Comparison of ENCODE assay signal across 11 cellular contexts in genomic region chr9:131419029-131419614, GRCh38. TPM values are rescaled to one million over a fixed set of nuclear protein-coding genes. Genes with fewer than 3 reads are reported as not detected.
DNase-seq lines count a peak whose midpoint lies in the region; ATAC-seq and TF ChIP-seq lines count a peak whose summit lies in the region.
"Had no signal": no experiment of that assay in that cellular context is flagged by ENCODE, and none has a peak within 500 bp of the region (broad histone marks: within the 10 kb centered on the region; RNA-seq: fewer than 3 reads in every experiment).

No MANE protein-coding gene starts in this region.

- CTCF ChIA-PET in activated CD8-positive, alpha-beta T cell treated with anti-CD3 and anti-CD28 coated beads for 36 hours (lab: Charles Lee): interaction anchor here (1.1 to 3.6 kb wide), 7 partner anchors 11 to 82 kb away, joined by 3 to 14 read pairs (median 4); no protein-coding TSS in a partner anchor

- peaks cover 58% of the 10 kb centered on the region for H3K4me1 ChIP-seq in hepatocyte (ENCODE audit: insufficient read depth)

- peak overlapping the region; percentile 28 for H3K4me3 Mint-ChIP-seq in activated CD8-positive, alpha-beta T cell treated with anti-CD3 and anti-CD28 coated beads for 36 hours
- peak overlapping the region; percentile 8 to 50 for H3K4me3 Mint-ChIP-seq in stimulated activated naive B cell treated with anti-CD40 and anti-IgM and Interleukin-4, amounts not matched to agents 10 μg/mL and 1 μg/mL and 100 μg/mL, for 72 hours

- no peak overlapping the region for H3K4me3 ChIP-seq in hepatocyte
- H3K4me3 ChIP-seq: Peyer's patch, skin epidermis had no signal

- peaks cover 29% of the 10 kb centered on the region for H3K36me3 Mint-ChIP-seq in activated CD8-positive, alpha-beta T cell treated with anti-CD3 and anti-CD28 coated beads for 36 hours (ENCODE audit: low read depth)
- peaks cover 35 to 56% of the 10 kb centered on the region in 2 donors for H3K36me3 Mint-ChIP-seq in stimulated activated naive B cell treated with anti-CD40 and anti-IgM and Interleukin-4, amounts not matched to agents 10 μg/mL and 1 μg/mL and 100 μg/mL, for 72 hours

- H3K36me3 ChIP-seq in hepatocyte (replicated peaks; ENCODE audit: insufficient read depth, low read depth): no peaks in the 10 kb centered on the region
- H3K36me3 ChIP-seq: Peyer's patch had no signal

- peaks cover 100% of the 10 kb centered on the region for H3K79me2 ChIP-seq in hepatocyte

- peak overlapping the region; percentile 56 for H3K4me2 ChIP-seq in hepatocyte

- no peaks in the 10 kb centered on the region for H3K27me3 ChIP-seq in hepatocyte
- H3K27me3 ChIP-seq: Peyer's patch had no signal

- H3K9me2 ChIP-seq in hepatocyte (replicated peaks; ENCODE audit: insufficient read depth): no peaks in the 10 kb centered on the region

- H3K9me3 Mint-ChIP-seq in activated CD8-positive, alpha-beta T cell treated with anti-CD3 and anti-CD28 coated beads for 36 hours: no peaks in the 10 kb centered on the region
- H3K9me3 Mint-ChIP-seq in stimulated activated naive B cell treated with anti-CD40 and anti-IgM and Interleukin-4, amounts not matched to agents 10 μg/mL and 1 μg/mL and 100 μg/mL, for 72 hours: no peaks in the 10 kb centered on the region

- H3K27ac ChIP-seq in hepatocyte: peak overlapping the region; percentile 90

- POLR2A ChIA-PET in activated CD8-positive, alpha-beta T cell treated with anti-CD3 and anti-CD28 coated beads for 36 hours (lab: Charles Lee): interaction anchor here (0.6 to 3.7 kb wide), 8 partner anchors 11 to 269 kb away, joined by 3 to 34 read pairs (median 4); no protein-coding TSS in a partner anchor

- no peaks in the 10 kb centered on the region for H3K27me3 Mint-ChIP-seq in activated CD8-positive, alpha-beta T cell treated with anti-CD3 and anti-CD28 coated beads for 36 hours
- no peaks in the 10 kb centered on the region for H3K27me3 Mint-ChIP-seq in stimulated activated naive B cell treated with anti-CD40 and anti-IgM and Interleukin-4, amounts not matched to agents 10 μg/mL and 1 μg/mL and 100 μg/mL, for 72 hours

- WGBS in hepatocyte (ENCODE audit: low lambda C conversion rate, missing lambda C conversion rate): 62% methylated on average over 8 of the region's 8 CpGs

- ATAC-seq in activated CD4-positive, CD25-positive, alpha-beta regulatory T cell treated with anti-CD3 and anti-CD28 coated beads, Interleukin-2, amount 50 U/mL, for 24 hours: peak; percentile 56 to 63
- peak; percentile 60 for ATAC-seq in activated CD8-positive, alpha-beta T cell treated with anti-CD3 and anti-CD28 coated beads for 36 hours
- no peak for ATAC-seq in stimulated activated naive B cell treated with anti-CD40 and anti-IgM and Interleukin-4, amounts not matched to agents 10 μg/mL and 1 μg/mL and 100 μg/mL, for 72 hours (replicated peaks)
- no peak for ATAC-seq in HG02610 (IDR thresholded peaks at IDR 0.05; ENCODE audit: unreplicated experiment)

- H3K27ac Mint-ChIP-seq in activated CD8-positive, alpha-beta T cell treated with anti-CD3 and anti-CD28 coated beads for 36 hours: peak overlapping the region; percentile 90
- H3K27ac Mint-ChIP-seq in stimulated activated naive B cell treated with anti-CD40 and anti-IgM and Interleukin-4, amounts not matched to agents 10 μg/mL and 1 μg/mL and 100 μg/mL, for 72 hours: peak overlapping the region; percentile 87

- TF ChIP-seq CTCF in activated CD8-positive, alpha-beta T cell treated with anti-CD3 and anti-CD28 coated beads for 36 hours (IDR thresholded peaks at IDR 0.05): no peak
- TF ChIP-seq CTCF in hepatocyte (IDR thresholded peaks at IDR 0.05; ENCODE audit: poor library complexity): no peak

- no peak for DNase-seq in activated CD4-positive, CD25-positive, alpha-beta regulatory T cell treated with anti-CD3 and anti-CD28 coated beads, Interleukin-2, amount 50 U/mL, for 72 hours
- DNase-seq in activated CD8-positive, alpha-beta T cell treated with anti-CD3 and anti-CD28 coated beads for 36 hours: peak; percentile 48
- DNase-seq in hepatocyte (ENCODE audit: low spot score) (no peak), dermis blood vessel endothelial cell (no peak), NCI-H774 (lab: John Stamatoyannopoulos, UW) (no peak)
- DNase-seq in stimulated activated naive B cell treated with anti-CD40 and anti-IgM and Interleukin-4, amounts not matched to agents 10 μg/mL and 1 μg/mL and 100 μg/mL, for 72 hours: no peak
- DNase-seq: ACHN, Peyer's patch had no signal

- peaks cover 84% of the 10 kb centered on the region for H3K4me1 Mint-ChIP-seq in activated CD8-positive, alpha-beta T cell treated with anti-CD3 and anti-CD28 coated beads for 36 hours (ENCODE audit: low read depth)
- H3K4me1 Mint-ChIP-seq in stimulated activated naive B cell treated with anti-CD40 and anti-IgM and Interleukin-4, amounts not matched to agents 10 μg/mL and 1 μg/mL and 100 μg/mL, for 72 hours: peaks cover 62 to 90% of the 10 kb centered on the region in 2 donors

- peaks cover 100% of the 10 kb centered on the region for H4K20me1 ChIP-seq in hepatocyte (ENCODE audit: insufficient read depth, poor library complexity, severe bottlenecking)

- intact Hi-C loops in activated CD8-positive, alpha-beta T cell treated with anti-CD3 and anti-CD28 coated beads for 36 hours (cut with micrococcal nuclease): no loop called here

- no peaks in the 10 kb centered on the region for H3K9me3 ChIP-seq in hepatocyte (ENCODE audit: low read depth)
- H3K9me3 ChIP-seq: Peyer's patch had no signal

- H2AFZ ChIP-seq in hepatocyte: no peak overlapping the region

RNA-seq across cellular contexts. Expression of gene PRRC2B, which starts 25.2 kb away (rescaled TPM):
- 100 to 1,000 TPM; 134 to 141 TPM for total RNA-seq in activated CD8-positive, alpha-beta T cell treated with anti-CD3 and anti-CD28 coated beads for 36 hours
- 76.8 and 118 TPM in 2 replicates for total RNA-seq in hepatocyte
- 44.6 and 48.2 TPM in 2 replicates for polyA plus RNA-seq in hepatocyte
- total RNA-seq in dermis blood vessel endothelial cell: 63.8 and 110 TPM in 2 replicates

Comparison
In these comparisons a context has a peak if more than half of its experiments do, and no peak if none do; other contexts are left out.
1. ATAC-seq: peak in activated CD4-positive, CD25-positive, alpha-beta regulatory T cell treated with anti-CD3 and anti-CD28 coated beads, Interleukin-2, amount 50 U/mL, for 24 hours (2 of 2) and activated CD8-positive, alpha-beta T cell treated with anti-CD3 and anti-CD28 coated beads for 36 hours (single experiment); none in stimulated activated naive B cell treated with anti-CD40 and anti-IgM and Interleukin-4, amounts not matched to agents 10 μg/mL and 1 μg/mL and 100 μg/mL, for 72 hours (0 of 2) and HG02610 (single experiment).